Comparison of ENCODE assay signal across 22 cellular contexts in genomic region chr7:53531-53930, GRCh38.
"Had no signal": no experiment of that assay in that cellular context is flagged by ENCODE, and none has a peak within 500 bp of the region (broad histone marks: within the 10 kb centered on the region; RNA-seq: fewer than 3 reads in every experiment).

No MANE protein-coding gene starts in this region.

- H3K9me3 ChIP-seq: gastrocnemius medialis, thoracic aorta had no signal

- H3K27ac ChIP-seq: gastrocnemius medialis, skin epidermis, thoracic aorta, VCaP had no signal

- ATAC-seq: activated naive CD4-positive, alpha-beta T cell treated with anti-CD3 and anti-CD28 coated beads, Interleukin-2, amount 50 U/mL, for 72 hours; activated T-cell treated with anti-CD3 and anti-CD28 coated beads, Interleukin-2, amount 50 U/mL, for 72 hours; gastrocnemius medialis; left ventricle myocardium superior; naive thymus-derived CD4-positive, alpha-beta T cell; sciatic nerve; stimulated activated effector memory CD8-positive, alpha-beta T cell treated with anti-CD3 and anti-CD28 coated beads, Interleukin-12 subunit alpha, Interleukin-12 subunit beta, amount 100 ng/mL, for 72 hours had no signal

- H3K4me3 ChIP-seq: gastrocnemius medialis, skin epidermis, thoracic aorta had no signal

- DNase-seq: activated CD4-positive, alpha-beta T cell treated with anti-CD3 and anti-CD28 coated beads for 4 hours; activated CD4-positive, alpha-beta T cell treated with anti-CD3 and anti-CD28 coated beads, Interleukin-2, amount 50 U/mL, for 4 hours; activated naive CD4-positive, alpha-beta T cell; activated T-cell treated with anti-CD3 and anti-CD28 coated beads for 4 hours; activated T-cell treated with anti-CD3 and anti-CD28 coated beads, Interleukin-2, amount 50 U/mL, for 72 hours; anterior cingulate cortex; effector CD8-positive, alpha-beta T cell; erythroblast; gastrocnemius medialis; glutamatergic neuron; left ventricle myocardium superior; midbrain; naive thymus-derived CD4-positive, alpha-beta T cell; retina; stimulated activated CD4-positive, alpha-beta T cell treated with anti-CD3 and anti-CD28 coated beads, Interleukin-12 subunit alpha, Interleukin-12 subunit beta, amount 100 ng/mL, for 4 hours; stimulated activated CD4-positive, alpha-beta T cell treated with anti-CD3 and anti-CD28 coated beads, Interleukin-4, amount 100 ng/mL, for 24 hours had no signal

- H3K36me3 ChIP-seq: gastrocnemius medialis, thoracic aorta had no signal

- H3K27me3 ChIP-seq: gastrocnemius medialis had no signal

- H3K4me1 ChIP-seq: gastrocnemius medialis had no signal
